24 cellular contexts compared by ENCODE assay signal in genomic region chr7:98472391-98473002, GRCh38.
"Had no signal": no experiment of that assay in that cellular context is flagged by ENCODE, and none has a peak within 500 bp of the region (broad histone marks: within the 10 kb centered on the region; RNA-seq: fewer than 3 reads in every experiment).

No MANE protein-coding gene starts in this region.

- H2AFZ ChIP-seq: neural progenitor cell had no signal

- H3K9me3 Mint-ChIP-seq: activated naive CD4-positive, alpha-beta T cell treated with anti-CD3 and anti-CD28 coated beads, Interleukin-2, amount 50 U/mL, for 24 hours; central memory CD8-positive, alpha-beta T cell; neural progenitor cell; stimulated activated naive CD8-positive, alpha-beta T cell treated with anti-CD3 and anti-CD28 coated beads, Interleukin-15, amount 100 ng/mL, for 72 hours had no signal

- ATAC-seq: psoas muscle; sciatic nerve; stimulated activated naive CD8-positive, alpha-beta T cell treated with anti-CD3 and anti-CD28 coated beads, Interleukin-15, amount 100 ng/mL, for 72 hours had no signal

- H3K4me2 ChIP-seq: neural progenitor cell, smooth muscle cell had no signal

- H3K27ac ChIP-seq: ascending aorta, coronary artery, left ventricle myocardium inferior, neural progenitor cell, psoas muscle, suprapubic skin, transverse colon, uterus, VCaP had no signal

- H3K4me3 ChIP-seq: ascending aorta, coronary artery, left ventricle myocardium inferior, neural progenitor cell, psoas muscle, smooth muscle cell, suprapubic skin, transverse colon, uterus had no signal

- H3K4me3 Mint-ChIP-seq: activated naive CD4-positive, alpha-beta T cell treated with anti-CD3 and anti-CD28 coated beads, Interleukin-2, amount 50 U/mL, for 24 hours; central memory CD8-positive, alpha-beta T cell; neural progenitor cell; stimulated activated naive CD8-positive, alpha-beta T cell treated with anti-CD3 and anti-CD28 coated beads, Interleukin-15, amount 100 ng/mL, for 72 hours had no signal

- H3K4me1 ChIP-seq: neural progenitor cell, psoas muscle had no signal

- H3K9me3 ChIP-seq: ascending aorta, transverse colon, uterus had no signal

- H3K27me3 ChIP-seq: ascending aorta, uterus had no signal

- H3K27ac Mint-ChIP-seq: activated naive CD4-positive, alpha-beta T cell treated with anti-CD3 and anti-CD28 coated beads, Interleukin-2, amount 50 U/mL, for 24 hours; neural progenitor cell; stimulated activated naive CD8-positive, alpha-beta T cell treated with anti-CD3 and anti-CD28 coated beads, Interleukin-15, amount 100 ng/mL, for 72 hours had no signal

- H3K36me3 Mint-ChIP-seq: activated naive CD4-positive, alpha-beta T cell treated with anti-CD3 and anti-CD28 coated beads, Interleukin-2, amount 50 U/mL, for 24 hours; neural progenitor cell had no signal

- H3K36me3 ChIP-seq: ascending aorta, left ventricle myocardium inferior, neural progenitor cell, suprapubic skin, transverse colon, uterus had no signal

- DNase-seq: activated CD4-positive, alpha-beta T cell treated with anti-CD3 and anti-CD28 coated beads for 1 hour; activated CD8-positive, alpha-beta memory T cell treated with anti-CD3 and anti-CD28 coated beads for 24 hours; activated CD8-positive, alpha-beta memory T cell treated with anti-CD3 and anti-CD28 coated beads, Interleukin-2, amount 50 U/mL, for 48 hours; activated effector memory CD4-positive, alpha-beta T cell treated with Interleukin-2 at 50 U/mL for 16 hours; activated T-cell treated with anti-CD3 and anti-CD28 coated beads, Interleukin-2, amount 50 U/mL, for 48 hours; head of caudate nucleus; kidney; left ventricle myocardium inferior; mammary epithelial cell; midbrain; psoas muscle; stimulated activated CD4-positive, alpha-beta T cell treated with anti-CD3 and anti-CD28 coated beads, Interleukin-4, amount 100 ng/mL, for 1 hour; stimulated activated naive CD8-positive, alpha-beta T cell treated with anti-CD3 and anti-CD28 coated beads, Interleukin-15, amount 100 ng/mL, for 72 hours; transverse colon; uterus had no signal

- H3K9ac ChIP-seq: neural progenitor cell had no signal
